29 cellular contexts compared by ENCODE assay signal in the genomic region with DNA sequence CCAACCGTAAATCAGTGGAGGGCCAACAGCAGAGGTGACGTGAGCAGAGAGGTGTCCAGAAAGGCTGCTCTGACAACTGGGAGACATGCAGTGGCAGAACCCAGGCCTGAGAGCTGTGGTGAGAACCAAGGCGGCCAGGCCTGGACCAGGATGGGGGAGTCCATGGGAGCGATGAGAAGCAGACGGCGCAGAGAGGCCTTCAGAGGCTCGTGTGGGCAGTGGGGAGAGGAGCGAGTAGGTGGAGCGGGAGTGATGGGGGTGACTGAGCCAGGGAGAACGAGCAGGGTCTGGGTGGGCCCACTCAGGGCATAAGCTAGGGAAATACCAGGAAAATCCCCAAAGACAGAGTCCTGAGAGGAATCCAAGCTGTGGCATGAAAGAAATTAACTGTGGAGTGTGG. TPM values are rescaled to one million over a fixed set of nuclear protein-coding genes. Genes with fewer than 3 reads are reported as not detected.
DNase-seq lines count a peak whose midpoint lies in the region; ATAC-seq and TF ChIP-seq lines count a peak whose summit lies in the region.
"Had no signal": no experiment of that assay in that cellular context is flagged by ENCODE, and none has a peak within 500 bp of the region (broad histone marks: within the 10 kb centered on the region; RNA-seq: fewer than 3 reads in every experiment).

No MANE protein-coding gene starts in this region.

- H3K4me1 Mint-ChIP-seq in activated naive CD4-positive, alpha-beta T cell treated with anti-CD3 and anti-CD28 coated beads, Interleukin-2, amount 50 U/mL, for 24 hours, result peaks cover 7% of the 10 kb centered on the region
- peaks cover 29% of the 10 kb centered on the region for H3K4me1 Mint-ChIP-seq in activated naive CD4-positive, alpha-beta T cell treated with anti-CD3 and anti-CD28 coated beads, Interleukin-2, amount 10 ng/mL, durations not matched to agents 7 days and 5 days
- H3K4me1 Mint-ChIP-seq: endodermal cell, naive B cell had no signal

- CTCF ChIA-PET in activated naive CD4-positive, alpha-beta T cell treated with anti-CD3 and anti-CD28 coated beads, Interleukin-2, amount 10 ng/mL, durations not matched to agents 7 days and 5 days (lab: Charles Lee), result interaction anchor here (1.7 kb wide), 1 partner anchor 11 kb away, joined by 8 read pairs; no protein-coding TSS in a partner anchor

- DNase-seq in activated naive CD4-positive, alpha-beta T cell treated with anti-CD3 and anti-CD28 coated beads, Interleukin-2, amount 10 ng/mL, durations not matched to agents 7 days and 5 days, result no peak
- DNase-seq in RWPE2 (ENCODE audit: low spot score) (peak; percentile 56), mucosa of gallbladder (ENCODE audit: low spot score) (peak; percentile 6), testis (peak; percentile 9), MV-4-11 (lab: John Stamatoyannopoulos, UW) (no peak), NCI-H2227 treated with DMSO at 0.1 percent for 48 hours (lab: John Stamatoyannopoulos, UW) (no peak)
- DNase-seq: activated CD4-positive, alpha-beta T cell treated with anti-CD3 and anti-CD28 coated beads, Interleukin-2, amount 10 ng/mL, durations not matched to agents 7 days and 5 days; activated naive CD4-positive, alpha-beta T cell treated with anti-CD3 and anti-CD28 coated beads, Interleukin-2, amount 50 U/mL, for 16 hours; endodermal cell; foreskin keratinocyte; GOT3; IMR-90; left colon; mesendoderm; naive B cell; NCI-H1092; NCI-H187; NCI-H2171 treated with DMSO at 0.1 percent for 48 hours; NCI-H526; stimulated activated CD4-positive, alpha-beta T cell treated with anti-CD3 and anti-CD28 coated beads, Interleukin-2, amount 100 ng/mL, for 48 hours had no signal

- H3K9me3 ChIP-seq in RWPE2 (ENCODE audit: severe bottlenecking), result no peaks in the 10 kb centered on the region
- no peaks in the 10 kb centered on the region for H3K9me3 ChIP-seq in testis
- H3K9me3 ChIP-seq: pancreas had no signal

- no peak overlapping the region for H3K27ac ChIP-seq in RWPE2 (ENCODE audit: poor library complexity, severe bottlenecking)
- H3K27ac ChIP-seq in testis, result no peak overlapping the region
- H3K27ac ChIP-seq: cardiac muscle cell, foreskin keratinocyte, pancreas had no signal

- no peak for ATAC-seq in RWPE2 (ENCODE audit: low read depth)
- no peak for ATAC-seq in HG03432 (IDR thresholded peaks at IDR 0.05; ENCODE audit: unreplicated experiment)
- ATAC-seq: CD8-positive, alpha-beta T cell; esophagus mucosa; foreskin keratinocyte; left colon had no signal

- no peaks in the 10 kb centered on the region for H3K4me1 ChIP-seq in RWPE2 (ENCODE audit: insufficient read depth, poor library complexity, severe bottlenecking)
- no peaks in the 10 kb centered on the region for H3K4me1 ChIP-seq in testis
- H3K4me1 ChIP-seq: foreskin keratinocyte, pancreas had no signal

- H3K4me3 ChIP-seq in RWPE2 (ENCODE audit: severe bottlenecking) (no peak overlapping the region), testis (no peak overlapping the region)
- H3K4me3 ChIP-seq: cardiac muscle cell, pancreas had no signal

- H3K27ac Mint-ChIP-seq in activated naive CD4-positive, alpha-beta T cell treated with anti-CD3 and anti-CD28 coated beads, Interleukin-2, amount 50 U/mL, for 24 hours, result peak overlapping the region; percentile 55
- no peak overlapping the region for H3K27ac Mint-ChIP-seq in activated naive CD4-positive, alpha-beta T cell treated with anti-CD3 and anti-CD28 coated beads, Interleukin-2, amount 10 ng/mL, durations not matched to agents 7 days and 5 days
- H3K27ac Mint-ChIP-seq: activated CD4-positive, alpha-beta T cell treated with anti-CD3 and anti-CD28 coated beads, Interleukin-2, amount 10 ng/mL, durations not matched to agents 7 days and 5 days; activated T-helper 1 cell treated with anti-CD3 and anti-CD28 coated beads, Interleukin-12 subunit alpha, Interleukin-12 subunit beta, Interleukin-2, Interleukin-4 antibody, amounts not matched to agents 30 ng/mL and 10 ng/mL and 1 ng/mL, durations not matched to agents 14 hours and 24 hours and 36 hours; CD8-positive, alpha-beta T cell; endodermal cell had no signal

- intact Hi-C loops in testis (cut with DNase I; ENCODE audit: low total_unique reads), result no loop called here

- H3K36me3 ChIP-seq in RWPE2 (ENCODE audit: low read depth) (no peaks in the 10 kb centered on the region), testis (ENCODE audit: low read depth, missing control alignments) (no peaks in the 10 kb centered on the region)
- H3K36me3 ChIP-seq: cardiac muscle cell, pancreas had no signal

- H3K27me3 ChIP-seq in RWPE2 (ENCODE audit: insufficient read depth, poor library complexity, severe bottlenecking) (no peaks in the 10 kb centered on the region), testis (no peaks in the 10 kb centered on the region)
- H3K27me3 ChIP-seq: cardiac muscle cell, pancreas had no signal

- H3K9me3 Mint-ChIP-seq in activated naive CD4-positive, alpha-beta T cell treated with anti-CD3 and anti-CD28 coated beads, Interleukin-2, amount 50 U/mL, for 24 hours, result no peaks in the 10 kb centered on the region
- no peaks in the 10 kb centered on the region for H3K9me3 Mint-ChIP-seq in activated naive CD4-positive, alpha-beta T cell treated with anti-CD3 and anti-CD28 coated beads, Interleukin-2, amount 10 ng/mL, durations not matched to agents 7 days and 5 days
- H3K9me3 Mint-ChIP-seq: activated CD4-positive, alpha-beta T cell treated with anti-CD3 and anti-CD28 coated beads, Interleukin-2, amount 10 ng/mL, durations not matched to agents 7 days and 5 days; activated T-helper 1 cell treated with anti-CD3 and anti-CD28 coated beads, Interleukin-12 subunit alpha, Interleukin-12 subunit beta, Interleukin-2, Interleukin-4 antibody, amounts not matched to agents 30 ng/mL and 10 ng/mL and 1 ng/mL, durations not matched to agents 14 hours and 24 hours and 36 hours; CD8-positive, alpha-beta T cell; endodermal cell; naive B cell had no signal

- no peaks in the 10 kb centered on the region for H3K27me3 Mint-ChIP-seq in activated naive CD4-positive, alpha-beta T cell treated with anti-CD3 and anti-CD28 coated beads, Interleukin-2, amount 50 U/mL, for 24 hours
- peaks cover 70% of the 10 kb centered on the region for H3K27me3 Mint-ChIP-seq in activated naive CD4-positive, alpha-beta T cell treated with anti-CD3 and anti-CD28 coated beads, Interleukin-2, amount 10 ng/mL, durations not matched to agents 7 days and 5 days

- no peak overlapping the region for H3K4me3 Mint-ChIP-seq in activated naive CD4-positive, alpha-beta T cell treated with anti-CD3 and anti-CD28 coated beads, Interleukin-2, amount 50 U/mL, for 24 hours
- no peak overlapping the region for H3K4me3 Mint-ChIP-seq in activated naive CD4-positive, alpha-beta T cell treated with anti-CD3 and anti-CD28 coated beads, Interleukin-2, amount 10 ng/mL, durations not matched to agents 7 days and 5 days
- H3K4me3 Mint-ChIP-seq: activated CD4-positive, alpha-beta T cell treated with anti-CD3 and anti-CD28 coated beads, Interleukin-2, amount 10 ng/mL, durations not matched to agents 7 days and 5 days; activated T-helper 1 cell treated with anti-CD3 and anti-CD28 coated beads, Interleukin-12 subunit alpha, Interleukin-12 subunit beta, Interleukin-2, Interleukin-4 antibody, amounts not matched to agents 30 ng/mL and 10 ng/mL and 1 ng/mL, durations not matched to agents 14 hours and 24 hours and 36 hours; CD8-positive, alpha-beta T cell; endodermal cell; naive B cell had no signal

- H3K36me3 Mint-ChIP-seq in activated naive CD4-positive, alpha-beta T cell treated with anti-CD3 and anti-CD28 coated beads, Interleukin-2, amount 50 U/mL, for 24 hours, result no peaks in the 10 kb centered on the region
- H3K36me3 Mint-ChIP-seq in activated naive CD4-positive, alpha-beta T cell treated with anti-CD3 and anti-CD28 coated beads, Interleukin-2, amount 10 ng/mL, durations not matched to agents 7 days and 5 days, result no peaks in the 10 kb centered on the region
- H3K36me3 Mint-ChIP-seq: CD8-positive, alpha-beta T cell; naive B cell had no signal

- WGBS in testis, 2 donors, result 77 to 80% methylated on average over 10 of the region's 10 CpGs

- TF ChIP-seq CTCF in RWPE2 (IDR thresholded peaks at IDR 0.05; ENCODE audit: poor library complexity, severe bottlenecking) (no peak), testis (IDR thresholded peaks at IDR 0.05) (no peak)

- no peak for TF ChIP-seq POLR2A in testis (IDR thresholded peaks at IDR 0.05)

RNA-seq across cellular contexts. Expression of a gene that starts 7.9 kb away (rescaled TPM):
- total RNA-seq in mucosa of gallbladder (not detected), testis (under 1 TPM in 1 of 2 donors, not detected in 1; 0.39 TPM)
- polyA plus RNA-seq in testis (ENCODE audit: insufficient read depth, low read depth, low replicate concordance), result not detected
- total RNA-seq: A172; cardiac muscle cell; CD8-positive, alpha-beta T cell; endodermal cell; esophagus mucosa; foreskin keratinocyte; IMR-90; left colon; pancreas; urinary bladder had no signal
- polyA plus RNA-seq: cardiac muscle cell, foreskin keratinocyte, IMR-90, pancreas, urinary bladder had no signal

RNA-seq across cellular contexts. Expression of a gene that starts 21.1 kb away (rescaled TPM):
- total RNA-seq in mucosa of gallbladder (not detected), testis (not detected)
- not detected for polyA plus RNA-seq in testis (ENCODE audit: insufficient read depth, low read depth, low replicate concordance)
- total RNA-seq: cardiac muscle cell, endodermal cell, esophagus mucosa, IMR-90, left colon, urinary bladder had no signal
- polyA plus RNA-seq: cardiac muscle cell, pancreas, urinary bladder had no signal

RNA-seq across cellular contexts. Expression of a gene that starts 41.1 kb away (rescaled TPM):
- total RNA-seq in mucosa of gallbladder (1.5 TPM), testis (10 to 100 TPM; 38.5 to 44.9 TPM)
- 98.7 TPM for polyA plus RNA-seq in testis (ENCODE audit: insufficient read depth, low read depth, low replicate concordance)
- total RNA-seq: IMR-90 had no signal
- polyA plus RNA-seq: IMR-90 had no signal

Comparison
In these comparisons a context has a peak if more than half of its experiments do, and no peak if none do; other contexts are left out.
1. DNase-seq: peak in RWPE2 (single experiment), mucosa of gallbladder (single experiment) and testis (single experiment); none in activated naive CD4-positive, alpha-beta T cell treated with anti-CD3 and anti-CD28 coated beads, Interleukin-2, amount 10 ng/mL, durations not matched to agents 7 days and 5 days (single experiment), MV-4-11 (single experiment) and NCI-H2227 treated with DMSO at 0.1 percent for 48 hours (single experiment).
2. RNA of a gene that starts 41.1 kb away (total RNA-seq): 38.5 to 44.9 TPM in testis; 1.5 TPM in mucosa of gallbladder (single experiment); every median in the first group is over 10 times any median in the second.